In the genomic region with DNA sequence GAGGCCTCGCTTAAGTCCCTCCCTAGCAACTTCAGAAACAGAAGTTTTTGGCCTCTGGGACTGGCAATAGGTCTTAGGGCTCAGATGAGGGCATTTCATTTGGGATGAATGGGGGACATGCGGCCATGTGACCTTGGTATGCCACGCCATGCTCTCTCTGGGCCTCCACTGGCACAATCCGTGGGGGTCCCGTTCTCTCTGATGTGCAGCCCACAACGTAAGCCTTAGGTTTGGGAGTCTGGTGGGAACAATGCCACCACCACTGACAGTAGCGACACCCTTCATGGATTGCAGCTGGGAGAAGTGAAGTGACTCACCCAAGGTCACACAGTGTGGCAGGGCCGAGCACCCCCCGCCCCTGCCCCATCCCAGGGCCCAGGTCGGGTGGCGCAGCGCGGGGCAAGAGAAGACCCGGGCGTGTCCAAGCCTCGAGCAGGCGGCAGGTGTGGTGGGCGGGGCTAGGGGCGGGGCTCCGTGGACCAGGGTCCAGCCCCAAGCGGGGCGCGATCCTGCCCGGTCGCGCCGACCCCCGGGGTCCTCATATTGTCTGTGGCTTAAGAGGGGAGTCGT, we compare ENCODE assay signal across 8 cellular contexts. TPM values are rescaled to one million over a fixed set of nuclear protein-coding genes. Genes with fewer than 3 reads are reported as not detected.
A peak's percentile ranks its signal among the peaks of the same experiment; 100 is the strongest.
DNase-seq lines count a peak whose midpoint lies in the region; ATAC-seq, FAIRE-seq and TF ChIP-seq lines count a peak whose summit lies in the region.

No MANE protein-coding gene starts in this region.

- FAIRE-seq in D721Med (lab: Jason Lieb, UNC): no peak

- H3K4me1 ChIP-seq in HCT116 (ENCODE audit: control insufficient read depth in 1 of 2, insufficient read depth in 2 of 2, low read length in 2 of 2): peaks cover 38 to 60% of the 10 kb centered on the region in 2 experiments

- peak overlapping the region; percentile 50 for H3K4me3 Mint-ChIP-seq in dendritic cell treated with granulocyte-macrophage colony-stimulating factor and Interleukin-4, amounts not matched to agents 40 ng/mL and 50 ng/mL, for 4 days
- peak overlapping the region; percentile 44 to 85 (median 64) for H3K4me3 Mint-ChIP-seq in naive B cell

- DNase-seq in HCT116 (ENCODE audit: low read depth, low spot score) (no peak), T follicular helper cell (ENCODE audit: low read depth) (peak; percentile 28), naive B cell (no peak), D721Med (ENCODE audit: insufficient read length, low spot score) (no peak), cerebellar nuclear complex (lab: John Stamatoyannopoulos, UW) (no peak)

- peak overlapping the region; percentile 96 for H3K4me2 ChIP-seq in HCT116 (ENCODE audit: low read length)

- no peak for TF ChIP-seq POLR2A in HCT116 (IDR thresholded peaks at IDR 0.05; ENCODE audit: borderline replicate concordance, extremely low read depth, insufficient read depth, insufficient read length)

- TF ChIP-seq CTCF in HCT116 (IDR thresholded peaks at IDR 0.05 in 2 of 3, conservative IDR thresholded peaks at IDR 0.05 in 1 of 3; ENCODE audit: borderline replicate concordance in 1 of 3, insufficient read depth in 1 of 3, low read depth in 2 of 3, low read length in 2 of 3) (no peak), D721Med (IDR thresholded peaks at IDR 0.05; ENCODE audit: insufficient read depth, missing control alignments) (no peak)

- H3K27ac Mint-ChIP-seq in dendritic cell treated with granulocyte-macrophage colony-stimulating factor and Interleukin-4, amounts not matched to agents 40 ng/mL and 50 ng/mL, for 4 days: peak overlapping the region; percentile 88
- H3K27ac Mint-ChIP-seq in naive B cell: peak overlapping the region in 2 of 6 donors; percentile 59 to 69

- H3K27me3 ChIP-seq in HCT116 (ENCODE audit: insufficient read depth, low read length): no peaks in the 10 kb centered on the region

- peak overlapping the region; percentile 22 for H2AFZ ChIP-seq in HCT116 (ENCODE audit: low read depth, low read length, poor library complexity, severe bottlenecking)

- H3K9ac ChIP-seq in HCT116 (ENCODE audit: low read length): peak overlapping the region; percentile 85

- H3K9me2 ChIP-seq in HCT116 (ENCODE audit: insufficient read depth): no peaks in the 10 kb centered on the region

- H3K4me1 Mint-ChIP-seq in dendritic cell treated with granulocyte-macrophage colony-stimulating factor and Interleukin-4, amounts not matched to agents 40 ng/mL and 50 ng/mL, for 4 days (ENCODE audit: low read depth): peaks cover 67% of the 10 kb centered on the region
- peaks cover 14 to 26% (median 26%) of the 10 kb centered on the region in 3 donors for H3K4me1 Mint-ChIP-seq in naive B cell

- intact Hi-C loops in HCT116 (cut with micrococcal nuclease): loop anchor here (5.0 kb wide), 3 partner anchors 93 to 543 kb away; a partner anchor contains a TSS
- intact Hi-C loops in dendritic cell treated with granulocyte-macrophage colony-stimulating factor and Interleukin-4, amounts not matched to agents 40 ng/mL and 50 ng/mL, for 4 days (cut with micrococcal nuclease): loop anchor here (1.0 to 2.0 kb wide), 3 partner anchors 85 to 271 kb away; no protein-coding TSS in a partner anchor

- ATAC-seq in HCT116 (peak; percentile 37), naive B cell (ENCODE audit: low read depth in 2 of 2) (no peak), GM18517 (IDR thresholded peaks at IDR 0.05; ENCODE audit: unreplicated experiment) (no peak), GM19328 (IDR thresholded peaks at IDR 0.05; ENCODE audit: unreplicated experiment) (no peak)

- H3K36me3 Mint-ChIP-seq in dendritic cell treated with granulocyte-macrophage colony-stimulating factor and Interleukin-4, amounts not matched to agents 40 ng/mL and 50 ng/mL, for 4 days (ENCODE audit: low read depth): peaks cover 33% of the 10 kb centered on the region
- no peaks in the 10 kb centered on the region for H3K36me3 Mint-ChIP-seq in naive B cell

- H3K79me2 ChIP-seq in HCT116 (ENCODE audit: insufficient read depth, low read length): peaks cover 26% of the 10 kb centered on the region

- POLR2A ChIA-PET in HCT116 (lab: Charles Lee): interaction anchor here (1.3 to 1.8 kb wide), 3 partner anchors 249 to 300 kb away, joined by 3 to 10 read pairs (median 4); no protein-coding TSS in a partner anchor

- peaks cover 12% of the 10 kb centered on the region for H3K27me3 Mint-ChIP-seq in dendritic cell treated with granulocyte-macrophage colony-stimulating factor and Interleukin-4, amounts not matched to agents 40 ng/mL and 50 ng/mL, for 4 days
- H3K27me3 Mint-ChIP-seq in naive B cell: peaks cover 0 to 12% (median 9%) of the 10 kb centered on the region in 3 donors

- peak overlapping the region; percentile 68 to 91 for H3K4me3 ChIP-seq in HCT116 (replicated peaks in 1 of 2; ENCODE audit: low read depth in 1 of 2, low read length in 2 of 2)

- H3K9me3 ChIP-seq in HCT116 (ENCODE audit: control insufficient read depth in 1 of 2, insufficient read depth in 1 of 2, low read depth in 1 of 2, low read length in 2 of 2): no peaks in the 10 kb centered on the region

- RAD21 ChIA-PET in HCT116 (lab: Charles Lee; ENCODE audit: low non-redundant PET in 1 of 2, low total read pairs in 2 of 2, uncharacterized antibody in 2 of 2, unreplicated experiment in 2 of 2): no interaction called here

- CTCF ChIA-PET in HCT116 (lab: Charles Lee): interaction anchor here (1.3 to 6.8 kb wide), 3 partner anchors 249 to 278 kb away, joined by 3 to 61 read pairs (median 5); no protein-coding TSS in a partner anchor

- TF ChIP-seq RAD21 in HCT116 (IDR thresholded peaks at IDR 0.05; ENCODE audit: low read depth): no peak

- no TSS peak for BruUV-seq in HCT116 (replicated peaks; lab: Mats Ljungman, UMichigan)

- peak overlapping the region; percentile 85; the same call in 1 of the 2 replicates for H3K27ac ChIP-seq in HCT116 (ENCODE audit: low read depth, low read length)

- H4K20me1 ChIP-seq in HCT116 (ENCODE audit: insufficient read depth): peaks cover 7% of the 10 kb centered on the region; the same call in 1 of the 2 replicates

- no peaks in the 10 kb centered on the region for H3K9me3 Mint-ChIP-seq in dendritic cell treated with granulocyte-macrophage colony-stimulating factor and Interleukin-4, amounts not matched to agents 40 ng/mL and 50 ng/mL, for 4 days
- H3K9me3 Mint-ChIP-seq in naive B cell: no peaks in the 10 kb centered on the region

- peaks cover 0 to 4% of the 10 kb centered on the region in 2 experiments; a peak in 1 of 4 replicates for H3K36me3 ChIP-seq in HCT116 (ENCODE audit: control insufficient read depth in 1 of 2, insufficient read depth in 2 of 2, low read length in 2 of 2)

TF ChIP-seq in HCT116, 20 proteins besides CTCF, POLR2A, EP300 and RAD21 (continues in another document):
- TF ChIP-seq ELF1 (IDR thresholded peaks at IDR 0.05; ENCODE audit: borderline replicate concordance, low read depth): no peak
- TF ChIP-seq TCF7L2 (IDR thresholded peaks at IDR 0.05; ENCODE audit: borderline replicate concordance, extremely low read depth, insufficient read depth, insufficient read length): no peak
- TF ChIP-seq, protein P1, sequence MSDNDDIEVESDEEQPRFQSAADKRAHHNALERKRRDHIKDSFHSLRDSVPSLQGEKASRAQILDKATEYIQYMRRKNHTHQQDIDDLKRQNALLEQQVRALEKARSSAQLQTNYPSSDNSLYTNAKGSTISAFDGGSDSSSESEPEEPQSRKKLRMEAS (IDR thresholded peaks at IDR 0.05): no peak
- TF ChIP-seq SP1 (IDR thresholded peaks at IDR 0.05; ENCODE audit: low read depth): no peak
- no peak for TF ChIP-seq SIN3A (IDR thresholded peaks at IDR 0.05; ENCODE audit: low read depth)
- TF ChIP-seq CEBPB (IDR thresholded peaks at IDR 0.05; ENCODE audit: low read depth): no peak
- no peak for TF ChIP-seq POLR2AphosphoS5 (IDR thresholded peaks at IDR 0.05; ENCODE audit: low read depth, low read length)
- TF ChIP-seq, protein P2, sequence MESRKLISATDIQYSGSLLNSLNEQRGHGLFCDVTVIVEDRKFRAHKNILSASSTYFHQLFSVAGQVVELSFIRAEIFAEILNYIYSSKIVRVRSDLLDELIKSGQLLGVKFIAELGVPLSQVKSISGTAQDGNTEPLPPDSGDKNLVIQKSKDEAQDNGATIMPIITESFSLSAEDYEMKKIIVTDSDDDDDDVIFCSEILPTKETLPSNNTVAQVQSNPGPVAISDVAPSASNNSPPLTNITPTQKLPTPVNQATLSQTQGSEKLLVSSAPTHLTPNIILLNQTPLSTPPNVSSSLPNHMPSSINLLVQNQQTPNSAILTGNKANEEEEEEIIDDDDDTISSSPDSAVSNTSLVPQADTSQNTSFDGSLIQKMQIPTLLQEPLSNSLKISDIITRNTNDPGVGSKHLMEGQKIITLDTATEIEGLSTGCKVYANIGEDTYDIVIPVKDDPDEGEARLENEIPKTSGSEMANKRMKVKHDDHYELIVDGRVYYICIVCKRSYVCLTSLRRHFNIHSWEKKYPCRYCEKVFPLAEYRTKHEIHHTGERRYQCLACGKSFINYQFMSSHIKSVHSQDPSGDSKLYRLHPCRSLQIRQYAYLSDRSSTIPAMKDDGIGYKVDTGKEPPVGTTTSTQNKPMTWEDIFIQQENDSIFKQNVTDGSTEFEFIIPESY (IDR thresholded peaks at IDR 0.05; ENCODE audit: extremely low read depth, insufficient replicate concordance, low read length): no peak
- no peak for TF ChIP-seq YY1 (IDR thresholded peaks at IDR 0.05; ENCODE audit: extremely low read depth, insufficient replicate concordance, low read depth, low read length)

RNA-seq across cellular contexts. Expression of a gene that starts 0.9 kb away (rescaled TPM):
- 113 TPM for total RNA-seq in HCT116 (2021; ENCODE audit: unreplicated experiment)
- polyA plus RNA-seq in HCT116 (2012): 49.1 and 50.9 TPM in 2 replicates
- polyA plus RNA-seq in naive B cell (ENCODE audit: low read depth in 6 of 6): 10 to 100 TPM in 4 of 6 donors, 1 to 10 TPM in 2; 8.3 to 17.0 (median 13.0) TPM

RNA-seq across cellular contexts. Expression of a gene that starts 36.2 kb away (rescaled TPM):
- total RNA-seq in HCT116 (2021; ENCODE audit: unreplicated experiment): 31.9 TPM
- 43.0 and 49.4 TPM in 2 replicates for polyA plus RNA-seq in HCT116 (2012)
- polyA plus RNA-seq in naive B cell (ENCODE audit: low read depth in 6 of 6): 10 to 100 TPM; 14.1 to 22.6 (median 16.9) TPM
